Comparison of ENCODE assay signal across 8 cellular contexts in genomic region chr18:50297621-50298442, GRCh38. TPM values are rescaled to one million over a fixed set of nuclear protein-coding genes. Genes with fewer than 3 reads are reported as not detected.
DNase-seq lines count a peak whose midpoint lies in the region; ATAC-seq and TF ChIP-seq lines count a peak whose summit lies in the region.

No MANE protein-coding gene starts in this region.

- peaks cover 5 to 6% of the 10 kb centered on the region in 2 donors for H3K4me1 Mint-ChIP-seq in effector memory CD8-positive, alpha-beta T cell (ENCODE audit: low read depth in 2 of 2)

- peaks cover 3% of the 10 kb centered on the region for H3K36me3 Mint-ChIP-seq in effector memory CD8-positive, alpha-beta T cell (ENCODE audit: insufficient read depth)

- peak; percentile 31 for DNase-seq in NCI-H1436 (lab: John Stamatoyannopoulos, UW)
- no peak for DNase-seq in NCI-H1436 treated with DMSO at 0.1 percent for 48 hours (lab: John Stamatoyannopoulos, UW)
- DNase-seq in NCI-H2081 (lab: John Stamatoyannopoulos, UW) = peak; percentile 30 to 46
- peak; percentile 54 for DNase-seq in activated CD4-positive, alpha-beta T cell treated with anti-CD3 and anti-CD28 coated beads, Interleukin-2, amount 50 U/mL, for 1 hour
- peak; percentile 70 to 73 (median 72) for DNase-seq in effector memory CD8-positive, alpha-beta T cell
- peak; percentile 87 for DNase-seq in lower lobe of right lung
- DNase-seq in stimulated activated CD4-positive, alpha-beta T cell treated with anti-CD3 and anti-CD28 coated beads, TNF-alpha, amount 100 ng/mL, for 48 hours (ENCODE audit: low read depth in 3 of 3) = peak in 2 of 3 donors; percentile 56 to 62

- intact Hi-C loops in lower lobe of right lung (cut with DNase I) = no loop called here

- no peaks in the 10 kb centered on the region for H3K36me3 ChIP-seq in lower lobe of right lung

- H3K4me1 ChIP-seq in lower lobe of right lung = peaks cover 14% of the 10 kb centered on the region

- H3K27ac ChIP-seq in lower lobe of right lung = no peak overlapping the region

- peak overlapping the region; percentile 69 to 75 for H3K4me3 Mint-ChIP-seq in effector memory CD8-positive, alpha-beta T cell

- H3K9me3 ChIP-seq in lower lobe of right lung = no peaks in the 10 kb centered on the region

- ATAC-seq in HG02884 (IDR thresholded peaks at IDR 0.05; ENCODE audit: unreplicated experiment) (peak; percentile 100), lower lobe of right lung (peak; percentile 95 to 96)
- ATAC-seq in effector memory CD8-positive, alpha-beta T cell (replicated peaks) = peak; percentile 100

- no peaks in the 10 kb centered on the region for H3K9me3 Mint-ChIP-seq in effector memory CD8-positive, alpha-beta T cell

- H3K27me3 Mint-ChIP-seq in effector memory CD8-positive, alpha-beta T cell = peaks cover 31 to 36% of the 10 kb centered on the region in 2 donors

- H3K27me3 ChIP-seq in lower lobe of right lung (ENCODE audit: low read depth) = peaks cover 39% of the 10 kb centered on the region

- H3K4me3 ChIP-seq in lower lobe of right lung = peak overlapping the region; percentile 52

- TF ChIP-seq CTCF in lower lobe of right lung (IDR thresholded peaks at IDR 0.05) = no peak

- peak overlapping the region in 1 of 2 donors; percentile 51 for H3K27ac Mint-ChIP-seq in effector memory CD8-positive, alpha-beta T cell

RNA-seq across cellular contexts. Expression of gene CXXC1, which starts 10.3 kb away (rescaled TPM):
- total RNA-seq in lower lobe of right lung = 60.2 TPM

RNA-seq across cellular contexts. Expression of gene MBD1, which starts 16.5 kb away (rescaled TPM):
- 64.1 TPM for total RNA-seq in lower lobe of right lung

RNA-seq across cellular contexts. Expression of gene CFAP53, which starts 31.5 kb away (rescaled TPM):
- total RNA-seq in lower lobe of right lung = 3.7 TPM
